ENCODE assay signal across 8 cellular contexts in the genomic region with DNA sequence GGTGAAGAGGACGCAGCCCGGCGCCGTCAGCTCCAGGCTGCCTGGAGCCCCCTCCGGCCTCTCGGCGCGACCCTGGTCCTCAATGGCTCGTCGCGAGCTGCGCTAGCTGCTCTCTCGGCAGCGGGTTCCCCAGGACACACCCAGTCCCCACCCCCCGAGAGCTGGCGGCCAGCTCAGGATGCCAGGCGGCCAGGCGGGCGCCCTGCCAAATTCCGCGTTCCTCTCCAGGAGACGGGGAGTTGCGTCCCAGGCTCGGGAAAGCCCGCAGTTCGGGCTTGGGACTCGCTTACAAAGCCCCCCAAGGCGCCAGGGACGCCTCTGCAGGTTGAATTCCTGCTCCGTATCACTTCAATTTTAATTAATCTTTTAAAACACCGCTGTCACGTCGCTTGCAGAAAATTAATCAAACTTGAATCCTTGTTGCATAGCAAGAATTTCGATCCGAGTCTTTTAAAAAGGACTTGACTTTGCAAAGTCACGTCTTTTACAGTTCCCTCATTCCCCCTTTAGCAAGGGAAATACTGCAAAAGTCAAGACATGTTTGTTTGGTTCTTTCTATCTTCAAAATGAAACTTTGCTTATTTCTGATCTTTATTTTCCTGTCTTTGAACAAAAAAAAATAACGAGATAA. TPM values are rescaled to one million over a fixed set of nuclear protein-coding genes. Genes with fewer than 3 reads are reported as not detected.
DNase-seq lines count a peak whose midpoint lies in the region; ATAC-seq and TF ChIP-seq lines count a peak whose summit lies in the region.

No MANE protein-coding gene starts in this region.

- intact Hi-C loops in Right ventricle myocardium inferior (cut with DNase I), result loop anchor here (2.0 to 10.0 kb wide), 5 partner anchors 30 to 728 kb away; a partner anchor contains a TSS

- peaks cover 69% of the 10 kb centered on the region for H3K27me3 Mint-ChIP-seq in activated naive CD8-positive, alpha-beta T cell treated with anti-CD3 and anti-CD28 coated beads, Interleukin-2, amount 50 U/mL, for 24 hours

- peak overlapping the region; percentile 74 for H3K4me3 Mint-ChIP-seq in activated naive CD8-positive, alpha-beta T cell treated with anti-CD3 and anti-CD28 coated beads, Interleukin-2, amount 50 U/mL, for 24 hours

- no peaks in the 10 kb centered on the region for H3K36me3 ChIP-seq in neutrophil

- H3K9me3 ChIP-seq in neutrophil, result no peaks in the 10 kb centered on the region

- no peak for TF ChIP-seq CTCF in neutrophil (IDR thresholded peaks at IDR 0.05)

- DNase-seq in C1 segment of cervical spinal cord (lab: John Stamatoyannopoulos, UW) (peak in 12 of 14 donors; percentile 37 to 85 (median 62)), H4 (ENCODE audit: low spot score) (peak; percentile 79), NCI-H526 treated with DMSO at 0.1 percent for 48 hours (lab: John Stamatoyannopoulos, UW) (peak; percentile 64), Right ventricle myocardium inferior (ENCODE audit: missing footprints) (peak; percentile 94), SKM-1 treated with dmso at 0.1 percent for 144 hours (lab: John Stamatoyannopoulos, UW; ENCODE audit: unreplicated experiment) (no peak)
- DNase-seq in activated naive CD8-positive, alpha-beta T cell treated with anti-CD3 and anti-CD28 coated beads, Interleukin-2, amount 50 U/mL, for 24 hours, result peak; percentile 36

- peak; percentile 10 for ATAC-seq in activated naive CD8-positive, alpha-beta T cell treated with anti-CD3 and anti-CD28 coated beads, Interleukin-2, amount 50 U/mL, for 24 hours
- peak; percentile 72 for ATAC-seq in Right ventricle myocardium inferior
- ATAC-seq in GM21515 (IDR thresholded peaks at IDR 0.05; ENCODE audit: unreplicated experiment), result no peak

- no peak overlapping the region for H3K27ac Mint-ChIP-seq in activated naive CD8-positive, alpha-beta T cell treated with anti-CD3 and anti-CD28 coated beads, Interleukin-2, amount 50 U/mL, for 24 hours

- H3K36me3 Mint-ChIP-seq in activated naive CD8-positive, alpha-beta T cell treated with anti-CD3 and anti-CD28 coated beads, Interleukin-2, amount 50 U/mL, for 24 hours (ENCODE audit: low read depth), result no peaks in the 10 kb centered on the region

- peaks cover 47 to 54% of the 10 kb centered on the region in 2 experiments for H3K4me1 ChIP-seq in neutrophil (ENCODE audit: control insufficient read depth in 1 of 2, insufficient read depth in 1 of 2, low read depth in 1 of 2, low read length in 1 of 2)

- peaks cover 15% of the 10 kb centered on the region for H3K4me1 Mint-ChIP-seq in activated naive CD8-positive, alpha-beta T cell treated with anti-CD3 and anti-CD28 coated beads, Interleukin-2, amount 50 U/mL, for 24 hours

- no peaks in the 10 kb centered on the region for H3K9me3 Mint-ChIP-seq in activated naive CD8-positive, alpha-beta T cell treated with anti-CD3 and anti-CD28 coated beads, Interleukin-2, amount 50 U/mL, for 24 hours

- peaks cover 100% of the 10 kb centered on the region for H3K27me3 ChIP-seq in neutrophil

- H3K4me3 ChIP-seq in neutrophil (ENCODE audit: low read depth in 1 of 2, low read length in 1 of 2), result peak overlapping the region; percentile 62 to 80

- no peak overlapping the region for H3K27ac ChIP-seq in neutrophil

RNA-seq across cellular contexts. Expression of a gene that starts 28.2 kb away (rescaled TPM):
- total RNA-seq in H4 (2014; rRNA removed; shearing (Covaris generic)), result 0.18 and 0.33 TPM in 2 replicates
- 2.6 TPM for total RNA-seq in Right ventricle myocardium inferior

RNA-seq across cellular contexts. Expression of a gene that starts 36.7 kb away (rescaled TPM):
- 7.9 TPM in 2 replicates for total RNA-seq in H4 (2014; rRNA removed; shearing (Covaris generic))
- total RNA-seq in Right ventricle myocardium inferior, result 18.3 TPM
